14 cellular contexts compared by ENCODE assay signal in genomic region chrY:7744666-7745300, GRCh38.
"Had no signal": no experiment of that assay in that cellular context is flagged by ENCODE, and none has a peak within 500 bp of the region (broad histone marks: within the 10 kb centered on the region; RNA-seq: fewer than 3 reads in every experiment).

No MANE protein-coding gene starts in this region.

- H3K4me3 Mint-ChIP-seq: activated CD8-positive, alpha-beta T cell treated with anti-CD3 and anti-CD28 coated beads for 36 hours; activated naive CD8-positive, alpha-beta T cell treated with anti-CD3 and anti-CD28 coated beads for 36 hours; activated T-cell treated with anti-CD3 and anti-CD28 coated beads, Interleukin-2, amount 50 U/mL, for 72 hours; naive thymus-derived CD8-positive, alpha-beta T cell; stimulated activated naive B cell treated with anti-CD40 and anti-IgM and Interleukin-4, amounts not matched to agents 10 μg/mL and 1 μg/mL and 100 μg/mL, for 72 hours had no signal

- H3K27me3 ChIP-seq: breast epithelium had no signal

- H3K27me3 Mint-ChIP-seq: progenitor cell of endocrine pancreas had no signal

- H3K4me1 Mint-ChIP-seq: activated naive CD8-positive, alpha-beta T cell treated with anti-CD3 and anti-CD28 coated beads for 36 hours; naive thymus-derived CD8-positive, alpha-beta T cell; stimulated activated naive B cell treated with anti-CD40 and anti-IgM and Interleukin-4, amounts not matched to agents 10 μg/mL and 1 μg/mL and 100 μg/mL, for 72 hours had no signal

- H3K27ac Mint-ChIP-seq: activated CD8-positive, alpha-beta T cell treated with anti-CD3 and anti-CD28 coated beads for 36 hours; activated naive CD8-positive, alpha-beta T cell treated with anti-CD3 and anti-CD28 coated beads for 36 hours; activated T-cell treated with anti-CD3 and anti-CD28 coated beads, Interleukin-2, amount 50 U/mL, for 72 hours; naive thymus-derived CD8-positive, alpha-beta T cell; progenitor cell of endocrine pancreas; stimulated activated naive B cell treated with anti-CD40 and anti-IgM and Interleukin-4, amounts not matched to agents 10 μg/mL and 1 μg/mL and 100 μg/mL, for 72 hours had no signal

- H3K36me3 Mint-ChIP-seq: activated naive CD8-positive, alpha-beta T cell treated with anti-CD3 and anti-CD28 coated beads for 36 hours; naive thymus-derived CD8-positive, alpha-beta T cell; stimulated activated naive B cell treated with anti-CD40 and anti-IgM and Interleukin-4, amounts not matched to agents 10 μg/mL and 1 μg/mL and 100 μg/mL, for 72 hours had no signal

- H3K36me3 ChIP-seq: breast epithelium, lower lobe of right lung had no signal

- H3K9me3 ChIP-seq: breast epithelium, lower lobe of right lung had no signal

- DNase-seq: activated CD8-positive, alpha-beta memory T cell treated with anti-CD3 and anti-CD28 coated beads, Interleukin-2, amount 50 U/mL, for 4 hours; activated CD8-positive, alpha-beta T cell treated with anti-CD3 and anti-CD28 coated beads for 36 hours; activated gamma-delta T cell treated with Interleukin-2 at 50 U/mL for 16 hours; activated naive CD8-positive, alpha-beta T cell treated with anti-CD3 and anti-CD28 coated beads for 36 hours; activated T-cell treated with anti-CD3 and anti-CD28 coated beads, Interleukin-2, amount 50 U/mL, for 72 hours; anterior cingulate cortex; hypothalamus; lower lobe of right lung; naive thymus-derived CD8-positive, alpha-beta T cell; right cardiac atrium; stimulated activated naive B cell treated with anti-CD40 and anti-IgM and Interleukin-4, amounts not matched to agents 10 μg/mL and 1 μg/mL and 100 μg/mL, for 72 hours; trophoblast cell had no signal

- ATAC-seq: activated CD8-positive, alpha-beta T cell treated with anti-CD3 and anti-CD28 coated beads for 36 hours; activated T-cell treated with anti-CD3 and anti-CD28 coated beads, Interleukin-2, amount 50 U/mL, for 72 hours; lower lobe of right lung; naive thymus-derived CD8-positive, alpha-beta T cell; right cardiac atrium; stimulated activated naive B cell treated with anti-CD40 and anti-IgM and Interleukin-4, amounts not matched to agents 10 μg/mL and 1 μg/mL and 100 μg/mL, for 72 hours had no signal

- H3K4me1 ChIP-seq: breast epithelium, lower lobe of right lung had no signal

- H3K4me3 ChIP-seq: breast epithelium, lower lobe of right lung had no signal

- H3K27ac ChIP-seq: breast epithelium, lower lobe of right lung had no signal
